Comparison of ENCODE assay signal across 2 cellular contexts in the genomic region with DNA sequence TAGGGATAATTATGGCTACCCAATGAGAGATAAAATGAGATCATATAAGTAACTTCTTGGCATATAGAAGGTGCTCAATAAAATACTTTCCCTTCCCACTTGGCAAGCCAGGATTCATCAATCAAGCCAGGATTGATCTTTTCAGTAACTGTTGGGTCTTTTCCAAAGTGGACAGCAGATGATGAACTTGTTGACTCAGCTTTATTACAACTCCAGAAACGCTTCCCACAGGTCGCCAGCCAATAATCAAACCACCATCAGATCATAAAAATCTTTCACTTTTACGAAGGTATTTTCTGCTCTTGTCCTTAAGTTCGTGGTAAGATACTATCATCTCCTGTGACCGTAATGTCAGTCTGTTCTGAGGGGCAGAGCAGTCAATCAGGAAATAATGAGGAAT.
TF ChIP-seq lines count a peak whose summit lies in the region.

No MANE protein-coding gene starts in this region.

TF ChIP-seq in A549, 52 proteins besides CTCF, POLR2A, EP300 and RAD21 (continued from another document):
- no peak for TF ChIP-seq RNF2 (IDR thresholded peaks at IDR 0.05; ENCODE audit: borderline replicate concordance, low read depth)
- TF ChIP-seq, protein P1, sequence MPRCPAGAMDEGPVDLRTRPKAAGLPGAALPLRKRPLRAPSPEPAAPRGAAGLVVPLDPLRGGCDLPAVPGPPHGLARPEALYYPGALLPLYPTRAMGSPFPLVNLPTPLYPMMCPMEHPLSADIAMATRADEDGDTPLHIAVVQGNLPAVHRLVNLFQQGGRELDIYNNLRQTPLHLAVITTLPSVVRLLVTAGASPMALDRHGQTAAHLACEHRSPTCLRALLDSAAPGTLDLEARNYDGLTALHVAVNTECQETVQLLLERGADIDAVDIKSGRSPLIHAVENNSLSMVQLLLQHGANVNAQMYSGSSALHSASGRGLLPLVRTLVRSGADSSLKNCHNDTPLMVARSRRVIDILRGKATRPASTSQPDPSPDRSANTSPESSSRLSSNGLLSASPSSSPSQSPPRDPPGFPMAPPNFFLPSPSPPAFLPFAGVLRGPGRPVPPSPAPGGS (IDR thresholded peaks at IDR 0.05), result no peak
- no peak for TF ChIP-seq ZC3H11A (IDR thresholded peaks at IDR 0.05)
- TF ChIP-seq NR3C1 (IDR thresholded peaks at IDR 0.05), result no peak
- TF ChIP-seq, protein P2, sequence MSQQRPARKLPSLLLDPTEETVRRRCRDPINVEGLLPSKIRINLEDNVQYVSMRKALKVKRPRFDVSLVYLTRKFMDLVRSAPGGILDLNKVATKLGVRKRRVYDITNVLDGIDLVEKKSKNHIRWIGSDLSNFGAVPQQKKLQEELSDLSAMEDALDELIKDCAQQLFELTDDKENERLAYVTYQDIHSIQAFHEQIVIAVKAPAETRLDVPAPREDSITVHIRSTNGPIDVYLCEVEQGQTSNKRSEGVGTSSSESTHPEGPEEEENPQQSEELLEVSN (IDR thresholded peaks at IDR 0.05; ENCODE audit: borderline replicate concordance, low read depth), result no peak
- peak; percentile 79 for TF ChIP-seq MAFK (IDR thresholded peaks at IDR 0.05; ENCODE audit: partially characterized antibody)

TF ChIP-seq in K562, 482 proteins besides CTCF, POLR2A, EP300 and RAD21 (continued from another document):
- no peak for TF ChIP-seq TCF3 (CRISPR knock-in tag; IDR thresholded peaks at IDR 0.05)
- TF ChIP-seq TAF15 (IDR thresholded peaks at IDR 0.05; ENCODE audit: low read depth, low read length), result no peak
- TF ChIP-seq MAFK (IDR thresholded peaks at IDR 0.05; ENCODE audit: low read length), result peak; percentile 32; the same call in 1 of the 2 replicates
- TF ChIP-seq C11orf30 (IDR thresholded peaks at IDR 0.05; ENCODE audit: low read depth), result peak; percentile 76; the same call in 1 of the 2 replicates
- TF ChIP-seq, protein P3, sequence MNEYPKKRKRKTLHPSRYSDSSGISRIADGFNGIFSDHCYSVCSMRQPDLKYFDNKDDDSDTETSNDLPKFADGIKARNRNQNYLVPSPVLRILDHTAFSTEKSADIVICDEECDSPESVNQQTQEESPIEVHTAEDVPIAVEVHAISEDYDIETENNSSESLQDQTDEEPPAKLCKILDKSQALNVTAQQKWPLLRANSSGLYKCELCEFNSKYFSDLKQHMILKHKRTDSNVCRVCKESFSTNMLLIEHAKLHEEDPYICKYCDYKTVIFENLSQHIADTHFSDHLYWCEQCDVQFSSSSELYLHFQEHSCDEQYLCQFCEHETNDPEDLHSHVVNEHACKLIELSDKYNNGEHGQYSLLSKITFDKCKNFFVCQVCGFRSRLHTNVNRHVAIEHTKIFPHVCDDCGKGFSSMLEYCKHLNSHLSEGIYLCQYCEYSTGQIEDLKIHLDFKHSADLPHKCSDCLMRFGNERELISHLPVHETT (CRISPR knock-in tag; conservative IDR thresholded peaks at IDR 0.05 in 1 of 2, IDR thresholded peaks at IDR 0.05 in 1 of 2), result no peak
- no peak for TF ChIP-seq SMARCB1 (IDR thresholded peaks at IDR 0.05; ENCODE audit: insufficient read length, low read depth)
- TF ChIP-seq, protein P4, sequence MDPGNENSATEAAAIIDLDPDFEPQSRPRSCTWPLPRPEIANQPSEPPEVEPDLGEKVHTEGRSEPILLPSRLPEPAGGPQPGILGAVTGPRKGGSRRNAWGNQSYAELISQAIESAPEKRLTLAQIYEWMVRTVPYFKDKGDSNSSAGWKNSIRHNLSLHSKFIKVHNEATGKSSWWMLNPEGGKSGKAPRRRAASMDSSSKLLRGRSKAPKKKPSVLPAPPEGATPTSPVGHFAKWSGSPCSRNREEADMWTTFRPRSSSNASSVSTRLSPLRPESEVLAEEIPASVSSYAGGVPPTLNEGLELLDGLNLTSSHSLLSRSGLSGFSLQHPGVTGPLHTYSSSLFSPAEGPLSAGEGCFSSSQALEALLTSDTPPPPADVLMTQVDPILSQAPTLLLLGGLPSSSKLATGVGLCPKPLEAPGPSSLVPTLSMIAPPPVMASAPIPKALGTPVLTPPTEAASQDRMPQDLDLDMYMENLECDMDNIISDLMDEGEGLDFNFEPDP (CRISPR knock-in tag; IDR thresholded peaks at IDR 0.05), result no peak
- TF ChIP-seq POLR3A (IDR thresholded peaks at IDR 0.05; ENCODE audit: borderline replicate concordance, extremely low read depth, insufficient read depth, insufficient read length), result no peak
- no peak for TF ChIP-seq CBX2 (IDR thresholded peaks at IDR 0.05; ENCODE audit: insufficient read depth, low read length, poor library complexity, severe bottlenecking)
- peak; percentile 58 for TF ChIP-seq MAFF (IDR thresholded peaks at IDR 0.05; ENCODE audit: low read length)
- TF ChIP-seq, protein P5, sequence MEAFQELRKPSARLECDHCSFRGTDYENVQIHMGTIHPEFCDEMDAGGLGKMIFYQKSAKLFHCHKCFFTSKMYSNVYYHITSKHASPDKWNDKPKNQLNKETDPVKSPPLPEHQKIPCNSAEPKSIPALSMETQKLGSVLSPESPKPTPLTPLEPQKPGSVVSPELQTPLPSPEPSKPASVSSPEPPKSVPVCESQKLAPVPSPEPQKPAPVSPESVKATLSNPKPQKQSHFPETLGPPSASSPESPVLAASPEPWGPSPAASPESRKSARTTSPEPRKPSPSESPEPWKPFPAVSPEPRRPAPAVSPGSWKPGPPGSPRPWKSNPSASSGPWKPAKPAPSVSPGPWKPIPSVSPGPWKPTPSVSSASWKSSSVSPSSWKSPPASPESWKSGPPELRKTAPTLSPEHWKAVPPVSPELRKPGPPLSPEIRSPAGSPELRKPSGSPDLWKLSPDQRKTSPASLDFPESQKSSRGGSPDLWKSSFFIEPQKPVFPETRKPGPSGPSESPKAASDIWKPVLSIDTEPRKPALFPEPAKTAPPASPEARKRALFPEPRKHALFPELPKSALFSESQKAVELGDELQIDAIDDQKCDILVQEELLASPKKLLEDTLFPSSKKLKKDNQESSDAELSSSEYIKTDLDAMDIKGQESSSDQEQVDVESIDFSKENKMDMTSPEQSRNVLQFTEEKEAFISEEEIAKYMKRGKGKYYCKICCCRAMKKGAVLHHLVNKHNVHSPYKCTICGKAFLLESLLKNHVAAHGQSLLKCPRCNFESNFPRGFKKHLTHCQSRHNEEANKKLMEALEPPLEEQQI (IDR thresholded peaks at IDR 0.05), result no peak
- no peak for TF ChIP-seq BCOR (IDR thresholded peaks at IDR 0.05)
- no peak for TF ChIP-seq NR2C1 (IDR thresholded peaks at IDR 0.05)
- TF ChIP-seq NR2C1 (tag; IDR thresholded peaks at IDR 0.05), result no peak
- TF ChIP-seq, protein P6, sequence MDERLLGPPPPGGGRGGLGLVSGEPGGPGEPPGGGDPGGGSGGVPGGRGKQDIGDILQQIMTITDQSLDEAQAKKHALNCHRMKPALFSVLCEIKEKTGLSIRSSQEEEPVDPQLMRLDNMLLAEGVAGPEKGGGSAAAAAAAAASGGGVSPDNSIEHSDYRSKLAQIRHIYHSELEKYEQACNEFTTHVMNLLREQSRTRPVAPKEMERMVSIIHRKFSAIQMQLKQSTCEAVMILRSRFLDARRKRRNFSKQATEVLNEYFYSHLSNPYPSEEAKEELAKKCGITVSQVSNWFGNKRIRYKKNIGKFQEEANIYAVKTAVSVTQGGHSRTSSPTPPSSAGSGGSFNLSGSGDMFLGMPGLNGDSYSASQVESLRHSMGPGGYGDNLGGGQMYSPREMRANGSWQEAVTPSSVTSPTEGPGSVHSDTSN (CRISPR knock-in tag; IDR thresholded peaks at IDR 0.05; ENCODE audit: low read depth), result no peak
- TF ChIP-seq, protein P6 (tag; conservative IDR thresholded peaks at IDR 0.05; ENCODE audit: low read depth), result no peak
- TF ChIP-seq MAFG (tag; conservative IDR thresholded peaks at IDR 0.05), result peak; percentile 68
- TF ChIP-seq, protein P7, sequence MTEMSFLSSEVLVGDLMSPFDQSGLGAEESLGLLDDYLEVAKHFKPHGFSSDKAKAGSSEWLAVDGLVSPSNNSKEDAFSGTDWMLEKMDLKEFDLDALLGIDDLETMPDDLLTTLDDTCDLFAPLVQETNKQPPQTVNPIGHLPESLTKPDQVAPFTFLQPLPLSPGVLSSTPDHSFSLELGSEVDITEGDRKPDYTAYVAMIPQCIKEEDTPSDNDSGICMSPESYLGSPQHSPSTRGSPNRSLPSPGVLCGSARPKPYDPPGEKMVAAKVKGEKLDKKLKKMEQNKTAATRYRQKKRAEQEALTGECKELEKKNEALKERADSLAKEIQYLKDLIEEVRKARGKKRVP (CRISPR knock-in tag; IDR thresholded peaks at IDR 0.05), result no peak
- no peak for TF ChIP-seq ZNF584 (CRISPR knock-in tag; IDR thresholded peaks at IDR 0.05; ENCODE audit: low read depth)
- peak; percentile 78 for TF ChIP-seq ZNF316 (IDR thresholded peaks at IDR 0.05)
- TF ChIP-seq ETV6 (IDR thresholded peaks at IDR 0.05; ENCODE audit: borderline replicate concordance in 1 of 2, low read depth in 2 of 2, low read length in 1 of 2), result no peak
- TF ChIP-seq ETV6 (CRISPR knock-in tag; IDR thresholded peaks at IDR 0.05; ENCODE audit: borderline replicate concordance), result no peak
